In genomic region chr5:136396886-136397285, GRCh38 we compare ENCODE assay signal across 23 cellular contexts. TPM values are rescaled to one million over a fixed set of nuclear protein-coding genes. Genes with fewer than 3 reads are reported as not detected.
DNase-seq lines count a peak whose midpoint lies in the region; ATAC-seq and TF ChIP-seq lines count a peak whose summit lies in the region.
"Had no signal": no experiment of that assay in that cellular context is flagged by ENCODE, and none has a peak within 500 bp of the region (broad histone marks: within the 10 kb centered on the region; RNA-seq: fewer than 3 reads in every experiment).

No MANE protein-coding gene starts in this region.

- H3K9me3 Mint-ChIP-seq in type B pancreatic cell = no peaks in the 10 kb centered on the region
- peaks cover 0 to 2% of the 10 kb centered on the region in 2 donors for H3K9me3 Mint-ChIP-seq in activated T-cell treated with anti-CD3 and anti-CD28 coated beads, Interleukin-2, amount 50 U/mL, for 72 hours

- DNase-seq in NCI-H510A treated with DMSO at 0.1 percent for 48 hours (lab: John Stamatoyannopoulos, UW) (peak; percentile 12), NCI-H510A (lab: John Stamatoyannopoulos, UW) (no peak), D341Med (ENCODE audit: low spot score) (peak; percentile 52), NCI-H524 (lab: John Stamatoyannopoulos, UW) (peak; percentile 88 to 94), NCI-H82 treated with DMSO at 0.1 percent for 48 hours (lab: John Stamatoyannopoulos, UW; ENCODE audit: unreplicated experiment) (peak; percentile 91), type B pancreatic cell (ENCODE audit: extremely low spot score, unreplicated experiment) (no peak), cerebellum (ENCODE audit: low spot score) (no peak)
- DNase-seq in activated T-cell treated with anti-CD3 and anti-CD28 coated beads, Interleukin-2, amount 50 U/mL, for 72 hours = no peak
- DNase-seq: 8988T; C1 segment of cervical spinal cord; Calu3; CD4-positive, alpha-beta memory T cell; COR-L47; DMS 273 treated with DMSO at 0.1 percent for 48 hours; DMS79; EL; GDM1; H9 had no signal

- no peaks in the 10 kb centered on the region for H3K36me3 Mint-ChIP-seq in type B pancreatic cell
- H3K36me3 Mint-ChIP-seq in activated T-cell treated with anti-CD3 and anti-CD28 coated beads, Interleukin-2, amount 50 U/mL, for 72 hours (ENCODE audit: insufficient read depth in 2 of 2) = no peaks in the 10 kb centered on the region
- H3K36me3 Mint-ChIP-seq: CD4-positive, alpha-beta memory T cell had no signal

- peaks cover 27% of the 10 kb centered on the region for H3K27me3 Mint-ChIP-seq in type B pancreatic cell
- peaks cover 5% of the 10 kb centered on the region for H3K27me3 Mint-ChIP-seq in activated T-cell treated with anti-CD3 and anti-CD28 coated beads, Interleukin-2, amount 50 U/mL, for 72 hours (ENCODE audit: low read depth)
- H3K27me3 Mint-ChIP-seq: CD4-positive, alpha-beta memory T cell had no signal

- no peak for TF ChIP-seq CTCF in type B pancreatic cell (conservative IDR thresholded peaks at IDR 0.05)

- no peak overlapping the region for H3K4me3 Mint-ChIP-seq in type B pancreatic cell
- H3K4me3 Mint-ChIP-seq in activated T-cell treated with anti-CD3 and anti-CD28 coated beads, Interleukin-2, amount 50 U/mL, for 72 hours = no peak overlapping the region
- H3K4me3 Mint-ChIP-seq: CD4-positive, alpha-beta memory T cell; GM23338; H9 had no signal

- ATAC-seq in activated T-cell treated with anti-CD3 and anti-CD28 coated beads, Interleukin-2, amount 50 U/mL, for 72 hours (replicated peaks in 1 of 2) = no peak
- ATAC-seq: A549, GM12878, GM23338, HCT116 had no signal

- no peak overlapping the region for H3K27ac Mint-ChIP-seq in type B pancreatic cell
- no peak overlapping the region for H3K27ac Mint-ChIP-seq in activated T-cell treated with anti-CD3 and anti-CD28 coated beads, Interleukin-2, amount 50 U/mL, for 72 hours
- H3K27ac Mint-ChIP-seq: CD4-positive, alpha-beta memory T cell; GM23338; H9 had no signal

- H3K4me1 Mint-ChIP-seq in type B pancreatic cell (ENCODE audit: unreplicated experiment) = peaks cover 7% of the 10 kb centered on the region
- no peaks in the 10 kb centered on the region for H3K4me1 Mint-ChIP-seq in activated T-cell treated with anti-CD3 and anti-CD28 coated beads, Interleukin-2, amount 50 U/mL, for 72 hours (ENCODE audit: low read depth)
- H3K4me1 Mint-ChIP-seq: CD4-positive, alpha-beta memory T cell had no signal

RNA-seq across cellular contexts. Expression of gene TRPC7, which starts 31.5 kb away (rescaled TPM):
- total RNA-seq in type B pancreatic cell (ENCODE audit: low replicate concordance) (2.2 and 5.2 TPM in 2 replicates), cerebellum (0.64 TPM)
- total RNA-seq in activated T-cell treated with anti-CD3 and anti-CD28 coated beads, Interleukin-2, amount 50 U/mL, for 72 hours = not detected
- total RNA-seq: Calu3; CD4-positive, alpha-beta memory T cell; GM12878; H4; H9 had no signal

Comparison
In these comparisons a context has a peak if more than half of its experiments do, and no peak if none do; other contexts are left out.
1. DNase-seq: peak in NCI-H510A treated with DMSO at 0.1 percent for 48 hours (single experiment), D341Med (single experiment), NCI-H524 (2 of 2) and NCI-H82 treated with DMSO at 0.1 percent for 48 hours (single experiment); none in NCI-H510A (single experiment), type B pancreatic cell (single experiment), cerebellum (single experiment) and activated T-cell treated with anti-CD3 and anti-CD28 coated beads, Interleukin-2, amount 50 U/mL, for 72 hours (0 of 2).